In genomic region chr1:243851129-243851756, GRCh38 we compare ENCODE assay signal across 8 cellular contexts. TPM values are rescaled to one million over a fixed set of nuclear protein-coding genes. Genes with fewer than 3 reads are reported as not detected.
DNase-seq lines count a peak whose midpoint lies in the region; ATAC-seq, FAIRE-seq and TF ChIP-seq lines count a peak whose summit lies in the region.

No MANE protein-coding gene starts in this region.

- intact Hi-C loops in psoas muscle (cut with DNase I): loop anchor here in 1 of 2 donors (5.0 to 10.0 kb wide), 2 partner anchors 191 to 424 kb away; no protein-coding TSS in a partner anchor

- no peaks in the 10 kb centered on the region for H3K36me3 ChIP-seq in psoas muscle (ENCODE audit: insufficient read depth in 1 of 2, low read depth in 1 of 2)

- H3K4me1 Mint-ChIP-seq in T-helper 1 cell treated with Interleukin-12 subunit alpha and Interleukin-12 subunit beta and Interleukin-4 antibody, amounts not matched to agents 30 μg/mL and 1 μg/mL, for 36 hours (ENCODE audit: low read depth): peaks cover 18% of the 10 kb centered on the region

- peak; percentile 64 for FAIRE-seq in GM12891 (lab: Jason Lieb, UNC)

- H3K27me3 ChIP-seq in AG04450 (ENCODE audit: control insufficient read depth, insufficient read depth, low read length): no peaks in the 10 kb centered on the region
- H3K27me3 ChIP-seq in psoas muscle (ENCODE audit: insufficient read depth in 3 of 3, low read length in 2 of 3): no peaks in the 10 kb centered on the region

- peak overlapping the region; percentile 78 for H3K27ac Mint-ChIP-seq in T-helper 1 cell treated with Interleukin-12 subunit alpha and Interleukin-12 subunit beta and Interleukin-4 antibody, amounts not matched to agents 30 μg/mL and 1 μg/mL, for 36 hours

- POLR2A ChIA-PET in AG04450 (lab: Yijun Ruan, JAX): no interaction called here

- H3K36me3 Mint-ChIP-seq in T-helper 1 cell treated with Interleukin-12 subunit alpha and Interleukin-12 subunit beta and Interleukin-4 antibody, amounts not matched to agents 30 μg/mL and 1 μg/mL, for 36 hours (ENCODE audit: low read depth): peaks cover 3% of the 10 kb centered on the region

- no peaks in the 10 kb centered on the region for H3K9me3 Mint-ChIP-seq in T-helper 1 cell treated with Interleukin-12 subunit alpha and Interleukin-12 subunit beta and Interleukin-4 antibody, amounts not matched to agents 30 μg/mL and 1 μg/mL, for 36 hours

- CTCF ChIA-PET in AG04450 (lab: Charles Lee): no interaction called here

- 5 to 6% (median 5%) methylated on average over 20 of the region's 20 CpGs for WGBS in psoas muscle, 3 donors

- TF ChIP-seq CTCF in AG04450 (IDR thresholded peaks at IDR 0.05; ENCODE audit: low read depth, low read length): no peak
- TF ChIP-seq CTCF in fibroblast of villous mesenchyme (IDR thresholded peaks at IDR 0.05; ENCODE audit: insufficient read depth, low read depth, low read length): no peak
- no peak for TF ChIP-seq CTCF in psoas muscle (IDR thresholded peaks at IDR 0.05)

- H3K9me3 ChIP-seq in AG04450 (ENCODE audit: control insufficient read depth, insufficient read depth, low read length) (no peaks in the 10 kb centered on the region), psoas muscle (no peaks in the 10 kb centered on the region)

- H3K27me3 Mint-ChIP-seq in T-helper 1 cell treated with Interleukin-12 subunit alpha and Interleukin-12 subunit beta and Interleukin-4 antibody, amounts not matched to agents 30 μg/mL and 1 μg/mL, for 36 hours (ENCODE audit: low read depth): peaks cover 44% of the 10 kb centered on the region

- H3K27ac ChIP-seq in AG04450 (ENCODE audit: low read depth, low read length): no peak overlapping the region
- peak overlapping the region; percentile 92 for H3K27ac ChIP-seq in psoas muscle

- peaks cover 2% of the 10 kb centered on the region for H3K4me1 ChIP-seq in psoas muscle

- peak in 1 of 4 donors; percentile 24 for ATAC-seq in psoas muscle
- ATAC-seq in HG03439 (IDR thresholded peaks at IDR 0.05; ENCODE audit: unreplicated experiment): no peak

- H3K4me3 ChIP-seq in AG04450 (ENCODE audit: low read depth, low read length) (peak overlapping the region; percentile 73), fibroblast of villous mesenchyme (ENCODE audit: low read depth, low read length) (peak overlapping the region; percentile 71), psoas muscle (peak overlapping the region; percentile 86)

- H3K4me3 Mint-ChIP-seq in T-helper 1 cell treated with Interleukin-12 subunit alpha and Interleukin-12 subunit beta and Interleukin-4 antibody, amounts not matched to agents 30 μg/mL and 1 μg/mL, for 36 hours: peak overlapping the region; percentile 86

- TF ChIP-seq POLR2A in GM12891 (IDR thresholded peaks at IDR 0.05; ENCODE audit: low read depth, low read length): no peak

- DNase-seq in AG04450 (ENCODE audit: low read depth, low spot score): no peak
- DNase-seq in GM12891 (ENCODE audit: insufficient read length, low spot score): no peak
- no peak for DNase-seq in fibroblast of villous mesenchyme (ENCODE audit: low read depth)
- no peak for DNase-seq in psoas muscle
- no peak for DNase-seq in GOT3 (lab: John Stamatoyannopoulos, UW)
- DNase-seq in Kasumi-1 (lab: John Stamatoyannopoulos, UW): no peak

TF ChIP-seq in GM12891, 5 proteins besides CTCF, POLR2A, EP300 and RAD21:
- TF ChIP-seq SPI1 (IDR thresholded peaks at IDR 0.05; ENCODE audit: low read depth, low read length): no peak

RNA-seq across cellular contexts. Expression of gene AKT3, which starts 1.2 kb away (rescaled TPM):
- polyA plus RNA-seq in AG04450 (2011; rRNA removed) (25.9 and 34.9 TPM in 2 replicates), psoas muscle (1 to 10 TPM; 3.3 to 3.7 (median 3.5) TPM)
- polyA minus RNA-seq in AG04450 (2011; rRNA and poly(A)+ RNA removed): 25.0 and 39.4 TPM in 2 replicates
- 0.31 TPM for polyA plus RNA-seq in GM12891 (2012; ENCODE audit: low read depth, missing spikeins)
- total RNA-seq in fibroblast of villous mesenchyme (36.4 and 38.0 TPM in 2 replicates), psoas muscle (10 to 100 TPM in 3 of 4 donors, 1 to 10 TPM in 1; 9.8 to 25.1 (median 14.1) TPM)
